29 cellular contexts compared by ENCODE assay signal in the genomic region with DNA sequence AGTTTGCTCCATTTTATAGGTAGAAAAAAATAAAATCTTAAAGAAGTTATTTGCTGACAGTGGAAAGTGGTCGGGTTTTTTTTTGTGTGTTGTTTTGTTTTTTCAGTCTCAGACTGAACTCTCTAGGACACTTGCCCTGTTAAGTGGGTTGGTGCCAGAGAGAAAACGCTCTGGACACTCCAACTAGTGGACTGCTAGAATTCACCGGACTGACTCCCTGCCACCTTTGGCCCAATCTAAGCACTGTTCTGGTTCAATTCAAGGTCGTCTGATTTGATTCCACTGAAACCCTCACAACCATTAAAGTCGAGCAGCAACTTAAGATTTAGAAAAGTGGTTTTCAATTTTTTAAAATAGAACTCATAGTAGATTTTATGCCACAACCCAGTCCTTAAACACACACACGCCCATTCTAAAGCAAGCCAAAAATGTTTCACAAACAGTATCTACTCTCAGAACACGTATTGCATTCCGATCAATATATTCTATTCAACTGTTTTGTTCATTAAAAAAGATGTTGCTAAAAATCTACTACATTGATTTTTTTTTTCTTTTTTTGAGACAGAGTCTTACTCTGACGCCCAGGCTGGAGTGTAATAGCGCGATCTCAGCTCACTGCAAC.
"Had no signal": no experiment of that assay in that cellular context is flagged by ENCODE, and none has a peak within 500 bp of the region (broad histone marks: within the 10 kb centered on the region; RNA-seq: fewer than 3 reads in every experiment).

No MANE protein-coding gene starts in this region.

- H3K4me1 Mint-ChIP-seq: naive thymus-derived CD8-positive, alpha-beta T cell had no signal

- H3K9me3 Mint-ChIP-seq: activated CD4-positive, alpha-beta memory T cell treated with anti-CD3 and anti-CD28 coated beads for 36 hours; activated CD4-positive, alpha-beta T cell treated with anti-CD3 and anti-CD28 coated beads, Interleukin-2, amount 10 ng/mL, durations not matched to agents 24 days and 14 days; activated naive CD4-positive, alpha-beta T cell treated with anti-CD3 and anti-CD28 coated beads, Interleukin-2, amount 10 ng/mL, durations not matched to agents 7 days and 5 days; activated naive CD8-positive, alpha-beta T cell treated with anti-CD3 and anti-CD28 coated beads, Interleukin-2, amount 10 ng/mL, durations not matched to agents 7 days and 5 days; activated T-cell treated with anti-CD3 and anti-CD28 coated beads, Interleukin-2, amount 50 U/mL, for 24 hours; central memory CD8-positive, alpha-beta T cell; naive thymus-derived CD8-positive, alpha-beta T cell; neural progenitor cell had no signal

- H3K9me3 ChIP-seq: left ventricle myocardium inferior, sigmoid colon had no signal

- FAIRE-seq: bronchial epithelial cell, colon, endometrium, frontal cortex, small intestine, urothelium cell line had no signal

- DNase-seq: activated CD4-positive, alpha-beta memory T cell treated with anti-CD3 and anti-CD28 coated beads for 36 hours; activated CD4-positive, alpha-beta T cell treated with anti-CD3 and anti-CD28 coated beads, Interleukin-2, amount 10 ng/mL, durations not matched to agents 24 days and 14 days; activated CD4-positive, CD25-positive, alpha-beta regulatory T cell treated with anti-CD3 and anti-CD28 coated beads, Interleukin-2, amount 50 U/mL, for 72 hours; activated CD8-positive, alpha-beta memory T cell treated with anti-CD3 and anti-CD28 coated beads, Interleukin-2, amount 50 U/mL, for 48 hours; activated gamma-delta T cell; activated naive CD4-positive, alpha-beta T cell treated with anti-CD3 and anti-CD28 coated beads, Interleukin-2, amount 10 ng/mL, durations not matched to agents 7 days and 5 days; activated naive CD8-positive, alpha-beta T cell treated with anti-CD3 and anti-CD28 coated beads, Interleukin-2, amount 10 ng/mL, durations not matched to agents 7 days and 5 days; activated T-cell treated with anti-CD3 and anti-CD28 coated beads, Interleukin-2, amount 50 U/mL, for 24 hours; amniotic stem cell; dermis blood vessel endothelial cell; effector CD4-positive, alpha-beta T cell; kidney glomerular epithelial cell; left ventricle myocardium inferior; naive thymus-derived CD8-positive, alpha-beta T cell; occipital lobe; sigmoid colon; small intestine; stimulated activated CD4-positive, alpha-beta T cell treated with anti-CD3 and anti-CD28 coated beads, Interleukin-2, amount 100 ng/mL, for 24 hours; stimulated activated naive CD4-positive, alpha-beta T cell treated with Interleukin-2 at 50 U/mL for 16 hours; T-helper 2 cell; trophoblast cell had no signal

- H2AFZ ChIP-seq: neural progenitor cell had no signal

- H3K4me3 Mint-ChIP-seq: activated CD4-positive, alpha-beta memory T cell treated with anti-CD3 and anti-CD28 coated beads for 36 hours; activated CD4-positive, alpha-beta T cell treated with anti-CD3 and anti-CD28 coated beads, Interleukin-2, amount 10 ng/mL, durations not matched to agents 24 days and 14 days; activated naive CD4-positive, alpha-beta T cell treated with anti-CD3 and anti-CD28 coated beads, Interleukin-2, amount 10 ng/mL, durations not matched to agents 7 days and 5 days; activated naive CD8-positive, alpha-beta T cell treated with anti-CD3 and anti-CD28 coated beads, Interleukin-2, amount 10 ng/mL, durations not matched to agents 7 days and 5 days; activated T-cell treated with anti-CD3 and anti-CD28 coated beads, Interleukin-2, amount 50 U/mL, for 24 hours; central memory CD8-positive, alpha-beta T cell; naive thymus-derived CD8-positive, alpha-beta T cell; neural progenitor cell had no signal

- H3K9ac ChIP-seq: neural progenitor cell had no signal

- H3K36me3 Mint-ChIP-seq: activated CD4-positive, alpha-beta memory T cell treated with anti-CD3 and anti-CD28 coated beads for 36 hours; activated naive CD4-positive, alpha-beta T cell treated with anti-CD3 and anti-CD28 coated beads, Interleukin-2, amount 10 ng/mL, durations not matched to agents 7 days and 5 days; activated naive CD8-positive, alpha-beta T cell treated with anti-CD3 and anti-CD28 coated beads, Interleukin-2, amount 10 ng/mL, durations not matched to agents 7 days and 5 days; naive thymus-derived CD8-positive, alpha-beta T cell; neural progenitor cell had no signal

- H3K27me3 Mint-ChIP-seq: activated naive CD4-positive, alpha-beta T cell treated with anti-CD3 and anti-CD28 coated beads, Interleukin-2, amount 10 ng/mL, durations not matched to agents 7 days and 5 days; activated T-cell treated with anti-CD3 and anti-CD28 coated beads, Interleukin-2, amount 50 U/mL, for 24 hours; central memory CD8-positive, alpha-beta T cell; progenitor cell of endocrine pancreas had no signal

- H3K4me2 ChIP-seq: neural progenitor cell had no signal

- H3K27ac ChIP-seq: left ventricle myocardium inferior, neural progenitor cell, sigmoid colon had no signal

- H3K4me1 ChIP-seq: left ventricle myocardium inferior, sigmoid colon had no signal

- H3K27ac Mint-ChIP-seq: activated CD4-positive, alpha-beta memory T cell treated with anti-CD3 and anti-CD28 coated beads for 36 hours; activated CD4-positive, alpha-beta T cell treated with anti-CD3 and anti-CD28 coated beads, Interleukin-2, amount 10 ng/mL, durations not matched to agents 24 days and 14 days; activated naive CD4-positive, alpha-beta T cell treated with anti-CD3 and anti-CD28 coated beads, Interleukin-2, amount 10 ng/mL, durations not matched to agents 7 days and 5 days; activated naive CD8-positive, alpha-beta T cell treated with anti-CD3 and anti-CD28 coated beads, Interleukin-2, amount 10 ng/mL, durations not matched to agents 7 days and 5 days; activated T-cell treated with anti-CD3 and anti-CD28 coated beads, Interleukin-2, amount 50 U/mL, for 24 hours; naive thymus-derived CD8-positive, alpha-beta T cell; progenitor cell of endocrine pancreas had no signal

- H3K4me3 ChIP-seq: left ventricle myocardium inferior, neural progenitor cell, sigmoid colon had no signal

- H3K27me3 ChIP-seq: neural progenitor cell, sigmoid colon had no signal

- H3K36me3 ChIP-seq: left ventricle myocardium inferior, neural progenitor cell, sigmoid colon had no signal

- ATAC-seq: naive thymus-derived CD8-positive, alpha-beta T cell had no signal
